8 cellular contexts compared by ENCODE assay signal in genomic region chr1:180954766-180955165, GRCh38. TPM values are rescaled to one million over a fixed set of nuclear protein-coding genes. Genes with fewer than 3 reads are reported as not detected.
DNase-seq lines count a peak whose midpoint lies in the region; ATAC-seq and TF ChIP-seq lines count a peak whose summit lies in the region.

No MANE protein-coding gene starts in this region.

- peaks cover 48% of the 10 kb centered on the region for H3K36me3 Mint-ChIP-seq in brain

- H3K4me1 Mint-ChIP-seq in brain = peaks cover 39% of the 10 kb centered on the region

- H3K4me3 ChIP-seq in right atrium auricular region = peak overlapping the region in 1 of 2 donors; percentile 62
- H3K4me3 ChIP-seq in muscle layer of colon (ENCODE audit: low read depth in 1 of 2, low read length in 2 of 2) = peak overlapping the region; percentile 49 to 51
- peak overlapping the region; percentile 55 for H3K4me3 ChIP-seq in vagina

- no peak overlapping the region for H3K4me3 Mint-ChIP-seq in brain

- peak overlapping the region; percentile 45 to 63 for H3K27ac ChIP-seq in right atrium auricular region
- H3K27ac ChIP-seq in muscle layer of colon (ENCODE audit: low read depth, low read length) = peak overlapping the region; percentile 76
- H3K27ac ChIP-seq in vagina = peak overlapping the region; percentile 78

- H3K27me3 ChIP-seq in right atrium auricular region (no peaks in the 10 kb centered on the region), muscle layer of colon (ENCODE audit: control insufficient read depth in 1 of 2, insufficient read depth in 2 of 2, low read length in 2 of 2) (no peaks in the 10 kb centered on the region), vagina (no peaks in the 10 kb centered on the region)

- H3K9me3 ChIP-seq in right atrium auricular region = no peaks in the 10 kb centered on the region
- H3K9me3 ChIP-seq in muscle layer of colon (ENCODE audit: low read length) = no peaks in the 10 kb centered on the region
- H3K9me3 ChIP-seq in vagina = no peaks in the 10 kb centered on the region

- ATAC-seq in Right ventricle myocardium inferior = no peak
- no peak for ATAC-seq in HG03521 (IDR thresholded peaks at IDR 0.05; ENCODE audit: unreplicated experiment)

- TF ChIP-seq POLR2A in vagina (IDR thresholded peaks at IDR 0.05) = no peak

- H3K36me3 ChIP-seq in right atrium auricular region = peaks cover 12% of the 10 kb centered on the region
- no peaks in the 10 kb centered on the region for H3K36me3 ChIP-seq in muscle layer of colon (ENCODE audit: insufficient read depth, low read length)
- H3K36me3 ChIP-seq in vagina = no peaks in the 10 kb centered on the region

- H3K27me3 Mint-ChIP-seq in brain = no peaks in the 10 kb centered on the region

- DNase-seq in right atrium auricular region (ENCODE audit: low spot score) = no peak
- no peak for DNase-seq in Right ventricle myocardium inferior (ENCODE audit: missing footprints)
- DNase-seq in vagina (ENCODE audit: extremely low spot score in 2 of 2) = no peak
- DNase-seq in UCSD-AML1 (lab: John Stamatoyannopoulos, UW; ENCODE audit: unreplicated experiment) = no peak
- DNase-seq in NCI-H1048 (lab: John Stamatoyannopoulos, UW) = no peak

- H3K4me1 ChIP-seq in right atrium auricular region (peaks cover 0 to 17% of the 10 kb centered on the region in 2 donors), muscle layer of colon (ENCODE audit: insufficient read depth, low read length) (peaks cover 6% of the 10 kb centered on the region), vagina (peaks cover 41% of the 10 kb centered on the region)

- H3K27ac Mint-ChIP-seq in brain = peak overlapping the region in 4 of 5 experiments; percentile 17 to 93 (median 80)

- intact Hi-C loops in Right ventricle myocardium inferior (cut with DNase I) (no loop called here), vagina (cut with DNase I) (no loop called here)

- H3K9me3 Mint-ChIP-seq in brain = peaks cover 0 to 3% (median 0%) of the 10 kb centered on the region in 5 experiments

- no peak for TF ChIP-seq CTCF in right atrium auricular region (IDR thresholded peaks at IDR 0.05)
- no peak for TF ChIP-seq CTCF in brain (conservative IDR thresholded peaks at IDR 0.05)
- TF ChIP-seq CTCF in vagina (IDR thresholded peaks at IDR 0.05) = no peak

- no peak overlapping the region for H3K9ac ChIP-seq in muscle layer of colon (ENCODE audit: low read length)

RNA-seq across cellular contexts. Expression of gene KIAA1614, which starts 42.1 kb away (rescaled TPM):
- 10 to 100 TPM in 1 of 2 donors, 1 to 10 TPM in 1; 9.1 to 11.0 TPM for total RNA-seq in right atrium auricular region
- total RNA-seq in Right ventricle myocardium inferior = 6.4 TPM
- 8.3 TPM for polyA plus RNA-seq in brain (ENCODE audit: insufficient read depth, low read depth, low replicate concordance)
- 13.0 TPM for total RNA-seq in vagina
